Comparison of ENCODE assay signal across 32 cellular contexts in the genomic region with DNA sequence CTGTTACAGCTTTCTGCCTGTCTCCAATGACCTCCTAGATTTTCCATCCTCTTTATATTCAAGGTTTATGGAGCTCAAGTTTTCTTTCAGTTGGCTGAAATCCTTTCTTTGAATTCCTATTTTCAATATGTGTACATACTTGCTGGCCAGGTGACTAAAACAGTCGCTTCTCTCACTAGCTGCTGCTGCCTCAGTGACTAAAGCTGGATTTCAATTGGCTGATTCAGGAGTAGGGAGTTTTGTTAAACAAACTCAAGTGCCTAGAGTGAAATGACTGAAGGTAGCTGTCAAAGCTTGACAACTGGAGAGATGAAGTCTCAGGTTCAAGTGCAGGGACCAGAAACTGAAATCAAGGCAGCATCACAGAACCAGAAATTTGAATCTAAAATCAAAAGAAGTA. TPM values are rescaled to one million over a fixed set of nuclear protein-coding genes. Genes with fewer than 3 reads are reported as not detected.
"Had no signal": no experiment of that assay in that cellular context is flagged by ENCODE, and none has a peak within 500 bp of the region (broad histone marks: within the 10 kb centered on the region; RNA-seq: fewer than 3 reads in every experiment).

No MANE protein-coding gene starts in this region.

- H3K9me3 ChIP-seq: gastroesophageal sphincter, heart left ventricle, left lung, prostate gland, right atrium auricular region, stomach, thyroid gland, vagina had no signal

- DNase-seq: dorsolateral prefrontal cortex; effector CD4-positive, alpha-beta T cell; foreskin fibroblast; heart left ventricle; kidney; left cardiac atrium; left lung; mesendoderm; midbrain; naive thymus-derived CD4-positive, alpha-beta T cell; nucleus accumbens; stimulated activated CD4-positive, alpha-beta T cell treated with anti-CD3 and anti-CD28 coated beads, Interleukin-12 subunit alpha, Interleukin-12 subunit beta, amount 100 ng/mL, for 4 hours; stimulated activated CD4-positive, alpha-beta T cell treated with anti-CD3 and anti-CD28 coated beads, Interleukin-2, amount 100 ng/mL, for 24 hours; stimulated activated CD4-positive, alpha-beta T cell treated with anti-CD3 and anti-CD28 coated beads, Interleukin-4, amount 100 ng/mL, for 24 hours; stimulated activated naive CD4-positive, alpha-beta T cell treated with Interleukin-2 at 50 U/mL for 16 hours; stomach; thyroid gland; trophoblast cell had no signal

- ATAC-seq: esophagus mucosa; gastroesophageal sphincter; heart left ventricle; left cardiac atrium; left lung; naive thymus-derived CD4-positive, alpha-beta T cell; sciatic nerve; stimulated activated effector memory CD8-positive, alpha-beta T cell treated with anti-CD3 and anti-CD28 coated beads, Interleukin-12 subunit alpha, Interleukin-12 subunit beta, amount 100 ng/mL, for 72 hours had no signal

- H3K79me2 ChIP-seq: hepatocyte had no signal

- H3K36me3 ChIP-seq: gastroesophageal sphincter, heart left ventricle, left lung, prostate gland, right atrium auricular region, stomach, thyroid gland, vagina had no signal

- H3K4me2 ChIP-seq: hepatocyte, smooth muscle cell had no signal

- H3K4me1 ChIP-seq: gastroesophageal sphincter, heart left ventricle, left lung, prostate gland, right atrium auricular region, stomach, thyroid gland, vagina had no signal

- H2AFZ ChIP-seq: hepatocyte had no signal

- H3K4me3 ChIP-seq: dorsolateral prefrontal cortex, gastroesophageal sphincter, heart left ventricle, hepatocyte, left lung, prostate gland, right atrium auricular region, smooth muscle cell, stomach, thyroid gland, vagina had no signal

- H3K27me3 ChIP-seq: dorsolateral prefrontal cortex, gastroesophageal sphincter, hepatocyte, left lung, right atrium auricular region, stomach, thyroid gland, vagina had no signal

RNA-seq across cellular contexts. Expression of gene TMEM196, which starts 57.9 kb away (rescaled TPM):
- total RNA-seq: esophagus mucosa; heart left ventricle; left cardiac atrium; left lung; lower leg skin; lung microvascular endothelial cell; mucosa of gallbladder; naive thymus-derived CD4-positive, alpha-beta T cell; osteocyte; prostate gland; right atrium auricular region; sciatic nerve; smooth muscle cell; subcutaneous adipose tissue; thyroid gland; vagina had no signal
